ENCODE assay signal across 3 cellular contexts in the genomic region with DNA sequence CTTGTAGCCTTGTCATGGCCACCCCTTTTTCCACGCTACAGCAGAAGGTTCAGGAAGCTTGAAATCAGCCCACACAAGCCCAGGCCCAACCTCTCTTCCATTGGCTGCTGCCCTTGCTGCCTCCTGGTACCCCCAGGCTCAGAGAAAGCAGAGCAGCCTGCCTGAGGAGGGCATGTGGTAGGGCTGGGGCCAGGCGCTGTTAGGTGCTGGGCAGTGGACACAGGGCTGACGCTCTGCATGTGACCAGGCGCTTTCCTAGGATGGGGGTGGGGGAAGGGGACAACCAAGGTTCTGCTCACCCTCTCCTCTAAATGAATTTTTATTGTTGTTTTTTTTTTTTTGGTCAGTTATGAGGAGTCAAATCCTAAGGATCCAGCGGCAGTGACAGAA.
TF ChIP-seq lines count a peak whose summit lies in the region.

No MANE protein-coding gene starts in this region.

TF ChIP-seq in HEK293, 187 proteins besides CTCF, POLR2A, EP300 and RAD21 (continues in another document):
- TF ChIP-seq ZSCAN23 (tag by site-specific recombination; IDR thresholded peaks at IDR 0.05) (no peak), ZNF785 (tag by site-specific recombination; IDR thresholded peaks at IDR 0.05) (no peak), ZNF174 (tag by site-specific recombination; IDR thresholded peaks at IDR 0.05) (no peak), ZNF132 (tag by site-specific recombination; IDR thresholded peaks at IDR 0.05; ENCODE audit: borderline replicate concordance) (no peak), MYNN (tag by site-specific recombination; IDR thresholded peaks at IDR 0.05; ENCODE audit: borderline replicate concordance) (no peak)
- TF ChIP-seq, protein P1, sequence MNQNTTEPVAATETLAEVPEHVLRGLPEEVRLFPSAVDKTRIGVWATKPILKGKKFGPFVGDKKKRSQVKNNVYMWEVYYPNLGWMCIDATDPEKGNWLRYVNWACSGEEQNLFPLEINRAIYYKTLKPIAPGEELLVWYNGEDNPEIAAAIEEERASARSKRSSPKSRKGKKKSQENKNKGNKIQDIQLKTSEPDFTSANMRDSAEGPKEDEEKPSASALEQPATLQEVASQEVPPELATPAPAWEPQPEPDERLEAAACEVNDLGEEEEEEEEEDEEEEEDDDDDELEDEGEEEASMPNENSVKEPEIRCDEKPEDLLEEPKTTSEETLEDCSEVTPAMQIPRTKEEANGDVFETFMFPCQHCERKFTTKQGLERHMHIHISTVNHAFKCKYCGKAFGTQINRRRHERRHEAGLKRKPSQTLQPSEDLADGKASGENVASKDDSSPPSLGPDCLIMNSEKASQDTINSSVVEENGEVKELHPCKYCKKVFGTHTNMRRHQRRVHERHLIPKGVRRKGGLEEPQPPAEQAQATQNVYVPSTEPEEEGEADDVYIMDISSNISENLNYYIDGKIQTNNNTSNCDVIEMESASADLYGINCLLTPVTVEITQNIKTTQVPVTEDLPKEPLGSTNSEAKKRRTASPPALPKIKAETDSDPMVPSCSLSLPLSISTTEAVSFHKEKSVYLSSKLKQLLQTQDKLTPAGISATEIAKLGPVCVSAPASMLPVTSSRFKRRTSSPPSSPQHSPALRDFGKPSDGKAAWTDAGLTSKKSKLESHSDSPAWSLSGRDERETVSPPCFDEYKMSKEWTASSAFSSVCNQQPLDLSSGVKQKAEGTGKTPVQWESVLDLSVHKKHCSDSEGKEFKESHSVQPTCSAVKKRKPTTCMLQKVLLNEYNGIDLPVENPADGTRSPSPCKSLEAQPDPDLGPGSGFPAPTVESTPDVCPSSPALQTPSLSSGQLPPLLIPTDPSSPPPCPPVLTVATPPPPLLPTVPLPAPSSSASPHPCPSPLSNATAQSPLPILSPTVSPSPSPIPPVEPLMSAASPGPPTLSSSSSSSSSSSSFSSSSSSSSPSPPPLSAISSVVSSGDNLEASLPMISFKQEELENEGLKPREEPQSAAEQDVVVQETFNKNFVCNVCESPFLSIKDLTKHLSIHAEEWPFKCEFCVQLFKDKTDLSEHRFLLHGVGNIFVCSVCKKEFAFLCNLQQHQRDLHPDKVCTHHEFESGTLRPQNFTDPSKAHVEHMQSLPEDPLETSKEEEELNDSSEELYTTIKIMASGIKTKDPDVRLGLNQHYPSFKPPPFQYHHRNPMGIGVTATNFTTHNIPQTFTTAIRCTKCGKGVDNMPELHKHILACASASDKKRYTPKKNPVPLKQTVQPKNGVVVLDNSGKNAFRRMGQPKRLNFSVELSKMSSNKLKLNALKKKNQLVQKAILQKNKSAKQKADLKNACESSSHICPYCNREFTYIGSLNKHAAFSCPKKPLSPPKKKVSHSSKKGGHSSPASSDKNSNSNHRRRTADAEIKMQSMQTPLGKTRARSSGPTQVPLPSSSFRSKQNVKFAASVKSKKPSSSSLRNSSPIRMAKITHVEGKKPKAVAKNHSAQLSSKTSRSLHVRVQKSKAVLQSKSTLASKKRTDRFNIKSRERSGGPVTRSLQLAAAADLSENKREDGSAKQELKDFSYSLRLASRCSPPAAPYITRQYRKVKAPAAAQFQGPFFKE (tag by site-specific recombination; IDR thresholded peaks at IDR 0.05; ENCODE audit: borderline replicate concordance) = no peak
- TF ChIP-seq, protein P2, sequence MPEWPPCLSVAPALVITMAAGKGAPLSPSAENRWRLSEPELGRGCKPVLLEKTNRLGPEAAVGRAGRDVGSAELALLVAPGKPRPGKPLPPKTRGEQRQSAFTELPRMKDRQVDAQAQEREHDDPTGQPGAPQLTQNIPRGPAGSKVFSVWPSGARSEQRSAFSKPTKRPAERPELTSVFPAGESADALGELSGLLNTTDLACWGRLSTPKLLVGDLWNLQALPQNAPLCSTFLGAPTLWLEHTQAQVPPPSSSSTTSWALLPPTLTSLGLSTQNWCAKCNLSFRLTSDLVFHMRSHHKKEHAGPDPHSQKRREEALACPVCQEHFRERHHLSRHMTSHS (tag by site-specific recombination; IDR thresholded peaks at IDR 0.05) = no peak

TF ChIP-seq in K562, 482 proteins besides CTCF, POLR2A, EP300 and RAD21:
- TF ChIP-seq HSF4 (CRISPR knock-in tag; IDR thresholded peaks at IDR 0.05; ENCODE audit: borderline replicate concordance) (no peak), ASH1L (IDR thresholded peaks at IDR 0.05; ENCODE audit: borderline replicate concordance, low read depth, partially characterized antibody) (no peak), KDM4B (IDR thresholded peaks at IDR 0.05; ENCODE audit: borderline replicate concordance in 2 of 2, low read depth in 1 of 2) (no peak), ZNF165 (CRISPR knock-in tag; IDR thresholded peaks at IDR 0.05; ENCODE audit: borderline replicate concordance) (no peak), RBM22 (IDR thresholded peaks at IDR 0.05; ENCODE audit: low read depth, low read length, poor library complexity, severe bottlenecking) (peak; percentile 28), POLR2AphosphoS2 (IDR thresholded peaks at IDR 0.05; ENCODE audit: low read length) (0 out of 2 replicates have a peak, but pooled peaks have one; percentile 58), CXXC5 (CRISPR knock-in tag; IDR thresholded peaks at IDR 0.05) (no peak), DMBX1 (CRISPR knock-in tag; IDR thresholded peaks at IDR 0.05; ENCODE audit: borderline replicate concordance) (no peak), CHCHD3 (CRISPR knock-in tag; IDR thresholded peaks at IDR 0.05) (no peak)
- TF ChIP-seq, protein P3, sequence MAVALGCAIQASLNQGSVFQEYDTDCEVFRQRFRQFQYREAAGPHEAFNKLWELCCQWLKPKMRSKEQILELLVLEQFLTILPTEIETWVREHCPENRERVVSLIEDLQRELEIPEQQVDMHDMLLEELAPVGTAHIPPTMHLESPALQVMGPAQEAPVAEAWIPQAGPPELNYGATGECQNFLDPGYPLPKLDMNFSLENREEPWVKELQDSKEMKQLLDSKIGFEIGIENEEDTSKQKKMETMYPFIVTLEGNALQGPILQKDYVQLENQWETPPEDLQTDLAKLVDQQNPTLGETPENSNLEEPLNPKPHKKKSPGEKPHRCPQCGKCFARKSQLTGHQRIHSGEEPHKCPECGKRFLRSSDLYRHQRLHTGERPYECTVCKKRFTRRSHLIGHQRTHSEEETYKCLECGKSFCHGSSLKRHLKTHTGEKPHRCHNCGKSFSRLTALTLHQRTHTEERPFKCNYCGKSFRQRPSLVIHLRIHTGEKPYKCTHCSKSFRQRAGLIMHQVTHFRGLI (CRISPR knock-in tag; IDR thresholded peaks at IDR 0.05) = no peak
TF ChIP-seq in K562: peak in this region for 2.

TF ChIP-seq in neural cell, 6 proteins besides CTCF, POLR2A, EP300 and RAD21:
- TF ChIP-seq POLR2AphosphoS5 (IDR thresholded peaks at IDR 0.05) = peak; percentile 3
- TF ChIP-seq TAF1 (IDR thresholded peaks at IDR 0.05; ENCODE audit: low read depth) = no peak
